In the genomic region with DNA sequence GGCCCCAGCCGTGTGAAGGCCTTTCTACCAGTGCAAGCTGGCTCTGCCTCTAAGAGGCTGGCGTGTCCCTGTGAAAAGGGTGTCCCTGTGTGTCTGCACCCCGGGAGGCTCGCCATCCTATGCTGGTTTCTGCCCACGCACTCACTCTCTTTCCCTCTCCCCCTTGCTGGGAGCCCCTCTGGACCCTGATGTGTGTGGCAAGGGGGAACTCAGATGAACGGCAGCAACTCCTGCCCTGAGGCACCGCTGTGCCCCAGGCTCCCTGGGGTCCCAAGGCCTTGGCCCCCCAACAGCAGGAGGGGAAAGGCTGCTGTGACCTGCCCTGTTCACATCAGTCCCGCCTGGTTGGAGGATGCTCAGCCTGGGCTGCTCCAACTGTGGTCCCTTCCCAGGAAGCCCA, we compare ENCODE assay signal across 25 cellular contexts. TPM values are rescaled to one million over a fixed set of nuclear protein-coding genes. Genes with fewer than 3 reads are reported as not detected.
"Had no signal": no experiment of that assay in that cellular context is flagged by ENCODE, and none has a peak within 500 bp of the region (broad histone marks: within the 10 kb centered on the region; RNA-seq: fewer than 3 reads in every experiment).

No MANE protein-coding gene starts in this region.

- H2AFZ ChIP-seq: hepatocyte had no signal

- H3K36me3 ChIP-seq: esophagus muscularis mucosa, gastroesophageal sphincter, heart left ventricle, left lung, prostate gland, sigmoid colon, spleen, thoracic aorta, tibial nerve, upper lobe of right lung, vagina had no signal

- H3K79me2 ChIP-seq: hepatocyte had no signal

- DNase-seq: dermis blood vessel endothelial cell; effector memory CD4-positive, alpha-beta T cell; foreskin keratinocyte; left cardiac atrium; left lung; mesendoderm; midbrain; naive thymus-derived CD4-positive, alpha-beta T cell; right cardiac atrium; sigmoid colon; spleen; stimulated activated CD4-positive, alpha-beta T cell treated with anti-CD3 and anti-CD28 coated beads, Interleukin-4, amount 100 ng/mL, for 4 hours; stimulated activated naive B cell treated with anti-CD40 and anti-IgM and Interleukin-4, amounts not matched to agents 10 μg/mL and 1 μg/mL and 100 μg/mL, for 72 hours had no signal

- H3K27ac ChIP-seq: esophagus muscularis mucosa, foreskin keratinocyte, gastroesophageal sphincter, heart left ventricle, left lung, prostate gland, sigmoid colon, spleen, thoracic aorta, tibial nerve, upper lobe of right lung, vagina had no signal

- FAIRE-seq: colon, endothelial cell of umbilical vein had no signal

- H3K4me2 ChIP-seq: hepatocyte had no signal

- H3K4me1 ChIP-seq: esophagus muscularis mucosa, foreskin keratinocyte, gastroesophageal sphincter, prostate gland, sigmoid colon, tibial nerve, vagina had no signal

- ATAC-seq: foreskin keratinocyte; gastroesophageal sphincter; left cardiac atrium; left lung; naive thymus-derived CD4-positive, alpha-beta T cell; right cardiac atrium; stimulated activated naive B cell treated with anti-CD40 and anti-IgM and Interleukin-4, amounts not matched to agents 10 μg/mL and 1 μg/mL and 100 μg/mL, for 72 hours had no signal

- H3K4me3 ChIP-seq: esophagus muscularis mucosa, gastroesophageal sphincter, heart left ventricle, hepatocyte, left lung, prostate gland, sigmoid colon, spleen, thoracic aorta, tibial nerve, upper lobe of right lung, vagina had no signal

- H3K9me3 ChIP-seq: esophagus muscularis mucosa, gastroesophageal sphincter, heart left ventricle, left lung, prostate gland, sigmoid colon, spleen, thoracic aorta, tibial nerve, upper lobe of right lung, vagina had no signal

- H3K27me3 ChIP-seq: esophagus muscularis mucosa, gastroesophageal sphincter, heart left ventricle, hepatocyte, left lung, sigmoid colon, tibial nerve, upper lobe of right lung, vagina had no signal

RNA-seq across cellular contexts. Expression of a gene that starts 19.3 kb away (rescaled TPM):
- total RNA-seq: foreskin keratinocyte had no signal
- polyA plus RNA-seq: naive thymus-derived CD4-positive, alpha-beta T cell; neural cell had no signal
